ENCODE assay signal across 29 cellular contexts in genomic region chr4:167119392-167119791, GRCh38.
"Had no signal": no experiment of that assay in that cellular context is flagged by ENCODE, and none has a peak within 500 bp of the region (broad histone marks: within the 10 kb centered on the region; RNA-seq: fewer than 3 reads in every experiment).

No MANE protein-coding gene starts in this region.

- H3K27me3 Mint-ChIP-seq: progenitor cell of endocrine pancreas; stimulated activated naive B cell treated with anti-CD40 and anti-IgM and Interleukin-4, amounts not matched to agents 10 μg/mL and 1 μg/mL and 100 μg/mL, for 72 hours; stimulated activated naive CD8-positive, alpha-beta T cell treated with anti-CD3 and anti-CD28 coated beads, Interleukin-15, Interleukin-2, amounts not matched to agents 100 ng/mL and 50 ng/mL, for 24 hours had no signal

- H3K27me3 ChIP-seq: neural progenitor cell, ovary, right lobe of liver, sigmoid colon, stomach, thyroid gland, tibial nerve, upper lobe of left lung, vagina had no signal

- H3K9me3 Mint-ChIP-seq: nephron; neural progenitor cell; stimulated activated naive B cell treated with anti-CD40 and anti-IgM and Interleukin-4, amounts not matched to agents 10 μg/mL and 1 μg/mL and 100 μg/mL, for 72 hours had no signal

- H3K79me2 ChIP-seq: parathyroid adenoma had no signal

- H3K9me3 ChIP-seq: ovary, psoas muscle, right lobe of liver, sigmoid colon, stomach, thoracic aorta, thyroid gland, tibial nerve, upper lobe of left lung, vagina had no signal

- DNase-seq: natural killer cell; occipital lobe; ovary; posterior cingulate gyrus; psoas muscle; right cardiac atrium; right lobe of liver; sigmoid colon; stimulated activated CD4-positive, alpha-beta T cell treated with anti-CD3 and anti-CD28 coated beads, Interleukin-15, amount 100 ng/mL, for 24 hours; stimulated activated CD4-positive, alpha-beta T cell treated with anti-CD3 and anti-CD28 coated beads, Interleukin-2, amount 100 ng/mL, for 24 hours; stimulated activated CD4-positive, alpha-beta T cell treated with anti-CD3 and anti-CD28 coated beads, Interleukin-2, amount 100 ng/mL, for 48 hours; stimulated activated CD4-positive, alpha-beta T cell treated with anti-CD3 and anti-CD28 coated beads, Interleukin-4, amount 100 ng/mL, for 24 hours; stimulated activated naive B cell treated with anti-CD40 and anti-IgM and Interleukin-4, amounts not matched to agents 10 μg/mL and 1 μg/mL and 100 μg/mL, for 72 hours; stimulated activated naive CD4-positive, alpha-beta T cell treated with Interleukin-2 at 50 U/mL for 16 hours; stomach; thyroid gland; upper lobe of left lung had no signal

- FAIRE-seq: urothelium cell line had no signal

- H3K4me1 Mint-ChIP-seq: natural killer cell; nephron; neural progenitor cell; stimulated activated effector memory CD8-positive, alpha-beta T cell treated with anti-CD3 and anti-CD28 coated beads, Interleukin-12 subunit alpha, Interleukin-12 subunit beta, amount 100 ng/mL, for 72 hours; stimulated activated naive B cell treated with anti-CD40 and anti-IgM and Interleukin-4, amounts not matched to agents 10 μg/mL and 1 μg/mL and 100 μg/mL, for 72 hours had no signal

- H3K4me3 ChIP-seq: neural progenitor cell, ovary, psoas muscle, right lobe of liver, sigmoid colon, skin epidermis, smooth muscle cell, stomach, thoracic aorta, thyroid gland, tibial nerve, upper lobe of left lung, vagina had no signal

- H3K27ac Mint-ChIP-seq: natural killer cell; nephron; neural progenitor cell; progenitor cell of endocrine pancreas; stimulated activated effector memory CD8-positive, alpha-beta T cell treated with anti-CD3 and anti-CD28 coated beads, Interleukin-12 subunit alpha, Interleukin-12 subunit beta, amount 100 ng/mL, for 72 hours; stimulated activated naive B cell treated with anti-CD40 and anti-IgM and Interleukin-4, amounts not matched to agents 10 μg/mL and 1 μg/mL and 100 μg/mL, for 72 hours; stimulated activated naive CD8-positive, alpha-beta T cell treated with anti-CD3 and anti-CD28 coated beads, Interleukin-15, Interleukin-2, amounts not matched to agents 100 ng/mL and 50 ng/mL, for 24 hours had no signal

- H3K4me3 Mint-ChIP-seq: natural killer cell; nephron; neural progenitor cell; stimulated activated effector memory CD8-positive, alpha-beta T cell treated with anti-CD3 and anti-CD28 coated beads, Interleukin-12 subunit alpha, Interleukin-12 subunit beta, amount 100 ng/mL, for 72 hours; stimulated activated naive B cell treated with anti-CD40 and anti-IgM and Interleukin-4, amounts not matched to agents 10 μg/mL and 1 μg/mL and 100 μg/mL, for 72 hours; stimulated activated naive CD8-positive, alpha-beta T cell treated with anti-CD3 and anti-CD28 coated beads, Interleukin-15, Interleukin-2, amounts not matched to agents 100 ng/mL and 50 ng/mL, for 24 hours had no signal

- H3K4me1 ChIP-seq: neural progenitor cell, parathyroid adenoma, psoas muscle, right lobe of liver, sigmoid colon, stomach, thyroid gland, tibial nerve, upper lobe of left lung, vagina had no signal

- H3K36me3 Mint-ChIP-seq: natural killer cell; neural progenitor cell; stimulated activated effector memory CD8-positive, alpha-beta T cell treated with anti-CD3 and anti-CD28 coated beads, Interleukin-12 subunit alpha, Interleukin-12 subunit beta, amount 100 ng/mL, for 72 hours; stimulated activated naive B cell treated with anti-CD40 and anti-IgM and Interleukin-4, amounts not matched to agents 10 μg/mL and 1 μg/mL and 100 μg/mL, for 72 hours had no signal

- H3K9ac ChIP-seq: neural progenitor cell, parathyroid adenoma had no signal

- H3K27ac ChIP-seq: neural progenitor cell, ovary, parathyroid adenoma, psoas muscle, right lobe of liver, sigmoid colon, skin epidermis, stomach, thoracic aorta, thyroid gland, tibial nerve, upper lobe of left lung, vagina had no signal

- H3K36me3 ChIP-seq: neural progenitor cell, ovary, right lobe of liver, sigmoid colon, stomach, thoracic aorta, thyroid gland, tibial nerve, upper lobe of left lung, vagina had no signal

- H2AFZ ChIP-seq: neural progenitor cell, parathyroid adenoma had no signal

- H3K4me2 ChIP-seq: neural progenitor cell, smooth muscle cell had no signal
